8 cellular contexts compared by ENCODE assay signal in the genomic region with DNA sequence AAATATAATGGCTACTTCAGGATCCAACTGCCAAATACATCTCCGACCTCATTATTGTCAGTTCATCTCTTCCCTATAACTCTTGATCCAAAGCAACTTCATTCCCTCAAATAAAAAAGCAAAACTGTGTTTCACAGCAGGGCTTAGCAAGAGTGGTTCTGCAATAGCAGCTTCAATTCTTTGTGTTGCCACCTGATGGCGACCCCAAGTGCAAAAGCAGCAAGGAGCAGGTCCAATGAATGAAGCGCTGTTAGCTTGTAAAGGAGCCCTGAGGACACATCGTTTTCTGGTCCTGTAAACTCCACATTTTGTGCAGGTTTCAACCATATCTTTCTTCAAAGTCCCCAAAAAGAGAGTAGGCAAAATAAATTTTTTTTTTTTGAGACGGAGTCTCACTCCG. TPM values are rescaled to one million over a fixed set of nuclear protein-coding genes. Genes with fewer than 3 reads are reported as not detected.
A peak's percentile ranks its signal among the peaks of the same experiment; 100 is the strongest.
DNase-seq lines count a peak whose midpoint lies in the region; ATAC-seq and TF ChIP-seq lines count a peak whose summit lies in the region.

No MANE protein-coding gene starts in this region.

- 72% methylated on average over 6 of the region's 6 CpGs for WGBS in aorta, 2 donors

- peak; percentile 62 for TF ChIP-seq CTCF in GM12864 (IDR thresholded peaks at IDR 0.05; ENCODE audit: low read depth, low read length, missing control alignments)
- TF ChIP-seq CTCF in LNCaP clone FGC (IDR thresholded peaks at IDR 0.05; ENCODE audit: control insufficient read depth, extremely low read depth, insufficient read depth): peak; percentile 38

- H3K36me3 ChIP-seq in effector memory CD4-positive, alpha-beta T cell (ENCODE audit: control insufficient read depth, insufficient read depth, low read length): peaks cover 9% of the 10 kb centered on the region
- H3K36me3 ChIP-seq in aorta (ENCODE audit: control insufficient read depth in 1 of 2, insufficient read depth in 2 of 2, low read length in 1 of 2): no peaks in the 10 kb centered on the region

- intact Hi-C loops in sciatic nerve (cut with DNase I) (no loop called here), aorta (cut with DNase I) (loop anchor here (2.0 to 5.0 kb wide), 2 partner anchors 368 to 369 kb away; no protein-coding TSS in a partner anchor)

- H3K9me3 ChIP-seq in effector memory CD4-positive, alpha-beta T cell (ENCODE audit: control insufficient read depth, low read length): no peaks in the 10 kb centered on the region
- no peaks in the 10 kb centered on the region for H3K9me3 ChIP-seq in aorta (ENCODE audit: control insufficient read depth, low read length)

- H3K4me3 ChIP-seq in GM12864 (ENCODE audit: low read depth, low read length): no peak overlapping the region
- H3K4me3 ChIP-seq in LNCaP clone FGC (ENCODE audit: low read depth, low read length): no peak overlapping the region
- no peak overlapping the region for H3K4me3 ChIP-seq in effector memory CD4-positive, alpha-beta T cell (ENCODE audit: insufficient read depth, low read depth, low read length, poor library complexity, severe bottlenecking)
- no peak overlapping the region for H3K4me3 ChIP-seq in aorta (ENCODE audit: low read length in 2 of 2)

- H3K27me3 ChIP-seq in effector memory CD4-positive, alpha-beta T cell (replicated peaks; ENCODE audit: control insufficient read depth, insufficient read depth, low read length, poor library complexity, severe bottlenecking): no peaks in the 10 kb centered on the region
- H3K27me3 ChIP-seq in aorta (ENCODE audit: control insufficient read depth in 1 of 2, insufficient read depth in 2 of 2, low read length in 1 of 2): no peaks in the 10 kb centered on the region

- peak overlapping the region in 1 of 2 donors; percentile 17 for H3K27ac Mint-ChIP-seq in effector memory CD8-positive, alpha-beta T cell

- DNase-seq in GM12864 (ENCODE audit: low read depth) (no peak), LNCaP clone FGC (ENCODE audit: low read depth) (no peak), UCSD-AML1 (lab: John Stamatoyannopoulos, UW; ENCODE audit: unreplicated experiment) (peak; percentile 18), left lobe of liver (ENCODE audit: low spot score) (no peak), sciatic nerve (ENCODE audit: low spot score) (no peak), aorta (no peak)
- DNase-seq in effector memory CD4-positive, alpha-beta T cell: no peak
- DNase-seq in effector memory CD8-positive, alpha-beta T cell: no peak

- H3K36me3 Mint-ChIP-seq in effector memory CD8-positive, alpha-beta T cell (ENCODE audit: insufficient read depth): no peaks in the 10 kb centered on the region

- no peaks in the 10 kb centered on the region for H3K9me3 Mint-ChIP-seq in effector memory CD8-positive, alpha-beta T cell

- no peaks in the 10 kb centered on the region for H3K4me1 ChIP-seq in effector memory CD4-positive, alpha-beta T cell (ENCODE audit: control insufficient read depth, insufficient read depth, low read length, poor library complexity, severe bottlenecking)
- H3K4me1 ChIP-seq in aorta (ENCODE audit: control insufficient read depth in 1 of 2, insufficient read depth in 2 of 2, low read length in 2 of 2): no peaks in the 10 kb centered on the region

- H3K27ac ChIP-seq in effector memory CD4-positive, alpha-beta T cell (ENCODE audit: insufficient read depth, low read length, poor library complexity, severe bottlenecking): no peak overlapping the region
- no peak overlapping the region for H3K27ac ChIP-seq in aorta (ENCODE audit: low read depth in 1 of 2, low read length in 2 of 2)

- H3K27me3 Mint-ChIP-seq in effector memory CD8-positive, alpha-beta T cell: no peaks in the 10 kb centered on the region

- peaks cover 1 to 8% of the 10 kb centered on the region in 2 donors for H3K4me1 Mint-ChIP-seq in effector memory CD8-positive, alpha-beta T cell (ENCODE audit: low read depth in 2 of 2)

- no peak overlapping the region for H3K4me3 Mint-ChIP-seq in effector memory CD8-positive, alpha-beta T cell

- ATAC-seq in left lobe of liver (peak; percentile 71), sciatic nerve (no peak), aorta (ENCODE audit: low FRiP score) (no peak)
- ATAC-seq in effector memory CD8-positive, alpha-beta T cell (replicated peaks): no peak

RNA-seq across cellular contexts. Expression of gene RTN4IP1, which starts 19.6 kb away (rescaled TPM):
- total RNA-seq in left lobe of liver (6.3 TPM), sciatic nerve (5.5 TPM), aorta (1 to 10 TPM; 3.1 TPM)
- polyA plus RNA-seq in aorta: 1 to 10 TPM; 2.5 to 3.6 TPM

RNA-seq across cellular contexts. Expression of gene QRSL1, which starts 19.7 kb away (rescaled TPM):
- 6.0 TPM for total RNA-seq in left lobe of liver
- 12.4 TPM for total RNA-seq in sciatic nerve
- total RNA-seq in aorta: 1 to 10 TPM; 5.2 to 8.7 TPM
- polyA plus RNA-seq in aorta: 1 to 10 TPM; 1.9 to 5.0 TPM
